In genomic region chr10:33070101-33070500, GRCh38 we compare ENCODE assay signal across 7 cellular contexts.
"Had no signal": no experiment of that assay in that cellular context is flagged by ENCODE, and none has a peak within 500 bp of the region (broad histone marks: within the 10 kb centered on the region; RNA-seq: fewer than 3 reads in every experiment).

No MANE protein-coding gene starts in this region.

- H3K4me1 ChIP-seq: HAP-1 had no signal

- H3K9me3 Mint-ChIP-seq: HFFc6 had no signal

- H3K36me3 ChIP-seq: HAP-1 had no signal

- H3K9me3 ChIP-seq: HAP-1 had no signal

- H3K27me3 Mint-ChIP-seq: IgD-negative memory B cell had no signal

- DNase-seq: GM23248, GOT3, H7, HFFc6 had no signal

- H3K9ac ChIP-seq: GM23248 had no signal

- H3K36me3 Mint-ChIP-seq: IgD-negative memory B cell had no signal

- H3K27ac ChIP-seq: GM23248 had no signal

- H3K4me3 Mint-ChIP-seq: HFFc6 had no signal

- H2AFZ ChIP-seq: GM23248 had no signal

- ATAC-seq: HCT116 had no signal

- H3K27ac Mint-ChIP-seq: HFFc6, IgD-negative memory B cell had no signal

- H3K4me3 ChIP-seq: GM23248, HAP-1 had no signal
